ENCODE assay signal across 9 cellular contexts in the genomic region with DNA sequence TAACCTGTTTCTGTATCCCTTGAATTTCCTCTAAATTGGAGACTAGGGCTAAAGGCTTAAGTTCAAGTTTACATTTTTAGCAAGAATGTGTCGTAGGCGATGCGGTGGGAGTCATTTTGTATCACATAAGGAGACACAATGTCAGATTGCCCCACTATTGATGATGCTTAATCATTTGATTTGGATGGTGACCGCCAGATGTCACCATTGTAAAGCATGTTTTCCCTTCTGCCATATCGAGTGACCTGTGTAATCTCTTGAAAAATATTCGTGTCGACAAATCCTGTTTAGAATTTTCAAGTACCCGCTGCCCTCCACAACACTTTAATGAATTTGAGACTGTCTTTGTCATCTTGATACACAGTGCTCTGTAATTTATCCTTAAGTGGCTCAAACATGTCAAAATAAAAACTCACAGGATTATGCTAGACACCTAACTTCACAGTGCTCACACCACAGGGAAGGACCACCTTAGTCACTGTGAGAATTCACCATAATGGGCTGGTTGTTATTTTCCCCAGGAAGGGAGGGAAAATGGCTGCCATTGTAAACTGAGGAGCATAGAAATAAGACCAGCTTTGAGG. TPM values are rescaled to one million over a fixed set of nuclear protein-coding genes. Genes with fewer than 3 reads are reported as not detected.
DNase-seq lines count a peak whose midpoint lies in the region; ATAC-seq and TF ChIP-seq lines count a peak whose summit lies in the region.
"Had no signal": no experiment of that assay in that cellular context is flagged by ENCODE, and none has a peak within 500 bp of the region (broad histone marks: within the 10 kb centered on the region; RNA-seq: fewer than 3 reads in every experiment).

No MANE protein-coding gene starts in this region.

- H3K4me1 ChIP-seq in HEK293 (ENCODE audit: control insufficient read depth, insufficient read depth, low read length) (no peaks in the 10 kb centered on the region), NT2/D1 (ENCODE audit: insufficient read depth, insufficient read length) (no peaks in the 10 kb centered on the region), prostate gland (replicated peaks) (no peaks in the 10 kb centered on the region)

- no peak for TF ChIP-seq POLR2A in prostate gland (IDR thresholded peaks at IDR 0.05)

- H3K27me3 ChIP-seq in NT2/D1 (ENCODE audit: insufficient read depth, insufficient read length) (no peaks in the 10 kb centered on the region), prostate gland (replicated peaks; ENCODE audit: insufficient read depth) (no peaks in the 10 kb centered on the region)

- no peak for ATAC-seq in HG02759 (IDR thresholded peaks at IDR 0.05; ENCODE audit: unreplicated experiment)
- no peak for ATAC-seq in HG03108 (IDR thresholded peaks at IDR 0.05; ENCODE audit: unreplicated experiment)
- no peak for ATAC-seq in GM19035 (IDR thresholded peaks at IDR 0.05; ENCODE audit: unreplicated experiment)

- H3K36me3 ChIP-seq in HEK293 (ENCODE audit: control insufficient read depth in 2 of 2, insufficient read depth in 1 of 2, low read length in 2 of 2) (no peaks in the 10 kb centered on the region), NT2/D1 (ENCODE audit: insufficient read depth, insufficient read length, low read length) (no peaks in the 10 kb centered on the region), prostate gland (no peaks in the 10 kb centered on the region)

- POLR2A ChIA-PET in HEK293 (lab: Yijun Ruan, JAX) = no interaction called here

- 35% methylated on average over 8 of the region's 8 CpGs for WGBS in prostate gland

- H3K4me3 ChIP-seq in HEK293 (ENCODE audit: low read depth, low read length) (no peak overlapping the region), NT2/D1 (ENCODE audit: insufficient read length, low read depth) (no peak overlapping the region), prostate gland (no peak overlapping the region)
- H3K4me3 ChIP-seq: lung had no signal

- peak; percentile 21 for DNase-seq in Caki2 (ENCODE audit: low read depth)
- DNase-seq in NT2/D1 (ENCODE audit: low read depth, low spot score) = peak; percentile 27
- DNase-seq in dermis microvascular lymphatic vessel endothelial cell (ENCODE audit: low read depth in 2 of 2) = peak; percentile 14 to 43
- DNase-seq in prostate gland (ENCODE audit: low spot score) = no peak

- H3K27ac ChIP-seq in HEK293 (ENCODE audit: extremely low read depth, low read depth, low read length) (no peak overlapping the region), prostate gland (no peak overlapping the region)

- no peak overlapping the region for H3K9ac ChIP-seq in NT2/D1 (ENCODE audit: insufficient read length, low read depth)

- H3K9me3 ChIP-seq in HEK293 (ENCODE audit: control insufficient read depth, insufficient read depth, low read depth, low read length) = no peaks in the 10 kb centered on the region
- no peaks in the 10 kb centered on the region for H3K9me3 ChIP-seq in NT2/D1 (ENCODE audit: insufficient read depth, low read length)
- H3K9me3 ChIP-seq in prostate gland = no peaks in the 10 kb centered on the region

- CTCF ChIA-PET in HEK293 (lab: Yijun Ruan, JAX) = interaction anchor here (0.7 to 2.1 kb wide), 12 partner anchors 9 to 733 kb away, joined by 3 to 9 read pairs (median 4); no protein-coding TSS in a partner anchor

- in situ Hi-C loops in Caki2 (cut with HindIII; ENCODE audit: low pct_unique_long_range_greater_than_20kb, low sequenced_read_pairs) = no loop called here

- TF ChIP-seq CTCF in HEK293 (tag by site-specific recombination; IDR thresholded peaks at IDR 0.05) (no peak), prostate gland (IDR thresholded peaks at IDR 0.05) (peak in 3 of 4 experiments; percentile 29 to 46 (median 39))

- intact Hi-C loops in prostate gland (cut with DNase I) = no loop called here

TF ChIP-seq in HEK293, 187 proteins besides CTCF, POLR2A, EP300 and RAD21:
- TF ChIP-seq SETDB1 (IDR thresholded peaks at IDR 0.05; ENCODE audit: insufficient read length, low read length) (peak; percentile 36), ZNF155 (tag by site-specific recombination; IDR thresholded peaks at IDR 0.05) (no peak), HOXA7 (CRISPR knock-in tag; IDR thresholded peaks at IDR 0.05; ENCODE audit: borderline replicate concordance) (no peak), ZNF654 (tag by site-specific recombination; IDR thresholded peaks at IDR 0.05; ENCODE audit: low read depth) (peak; percentile 52), ZXDB (tag by site-specific recombination; IDR thresholded peaks at IDR 0.05) (no peak), ZNF558 (tag by site-specific recombination; IDR thresholded peaks at IDR 0.05) (0 out of 2 replicates have a peak, but pooled peaks have one; percentile 44), ZNF335 (tag by site-specific recombination; conservative IDR thresholded peaks at IDR 0.05) (peak; percentile 92), ZNF677 (tag by site-specific recombination; IDR thresholded peaks at IDR 0.05) (no peak)
- TF ChIP-seq, protein P1, sequence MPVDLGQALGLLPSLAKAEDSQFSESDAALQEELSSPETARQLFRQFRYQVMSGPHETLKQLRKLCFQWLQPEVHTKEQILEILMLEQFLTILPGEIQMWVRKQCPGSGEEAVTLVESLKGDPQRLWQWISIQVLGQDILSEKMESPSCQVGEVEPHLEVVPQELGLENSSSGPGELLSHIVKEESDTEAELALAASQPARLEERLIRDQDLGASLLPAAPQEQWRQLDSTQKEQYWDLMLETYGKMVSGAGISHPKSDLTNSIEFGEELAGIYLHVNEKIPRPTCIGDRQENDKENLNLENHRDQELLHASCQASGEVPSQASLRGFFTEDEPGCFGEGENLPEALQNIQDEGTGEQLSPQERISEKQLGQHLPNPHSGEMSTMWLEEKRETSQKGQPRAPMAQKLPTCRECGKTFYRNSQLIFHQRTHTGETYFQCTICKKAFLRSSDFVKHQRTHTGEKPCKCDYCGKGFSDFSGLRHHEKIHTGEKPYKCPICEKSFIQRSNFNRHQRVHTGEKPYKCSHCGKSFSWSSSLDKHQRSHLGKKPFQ (tag by site-specific recombination; IDR thresholded peaks at IDR 0.05) = no peak

RNA-seq across cellular contexts. Expression of a gene that starts 34.5 kb away (rescaled TPM):
- total RNA-seq in Caki2 (2014; rRNA removed; shearing (Covaris generic); ENCODE audit: low replicate concordance) = not detected in 2 replicates
- not detected in 2 replicates for total RNA-seq in dermis microvascular lymphatic vessel endothelial cell
- total RNA-seq in prostate gland = under 1 TPM in 1 of 2 donors, not detected in 1; 0.80 TPM
